In the genomic region with DNA sequence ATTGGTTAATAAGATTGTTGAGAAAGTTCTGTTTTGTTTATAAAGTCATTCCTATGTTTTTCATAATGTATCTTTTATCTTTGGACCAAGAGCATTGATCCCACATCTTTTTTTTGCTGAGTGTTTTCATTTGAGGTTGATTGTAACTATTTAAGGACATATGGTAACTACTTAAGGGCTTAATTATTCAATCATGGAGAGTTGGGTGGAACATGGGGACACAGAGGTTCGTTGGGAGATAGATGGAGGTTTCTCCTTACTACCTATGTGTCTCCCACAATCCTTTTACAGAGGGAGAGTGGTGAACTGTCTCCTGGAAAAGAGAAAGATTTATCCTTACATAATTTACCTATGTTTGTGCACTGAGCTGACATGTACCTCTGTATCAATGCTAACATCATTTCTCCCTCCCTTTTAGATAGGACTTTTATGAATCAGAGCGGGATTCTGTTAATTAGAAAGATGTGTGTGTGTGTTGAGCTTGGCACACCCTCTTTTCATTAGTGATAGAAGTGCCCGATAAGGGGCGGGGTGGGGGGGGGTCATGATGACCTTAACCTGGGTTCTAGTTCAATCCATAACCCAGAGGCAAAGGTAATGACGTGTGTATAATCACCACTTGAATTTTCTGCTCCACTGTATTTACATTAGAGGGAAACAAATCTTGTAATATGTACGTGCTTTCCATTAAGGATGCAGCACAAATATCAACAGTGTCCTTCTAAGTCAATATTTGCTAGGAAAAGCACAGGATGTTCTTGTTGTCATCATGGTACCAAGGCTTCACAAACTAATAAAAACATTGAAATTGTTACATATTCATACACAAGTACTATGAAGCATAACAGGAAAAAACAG, we compare ENCODE assay signal across 4 cellular contexts.
TF ChIP-seq lines count a peak whose summit lies in the region.

No MANE protein-coding gene starts in this region.

TF ChIP-seq in SK-N-SH, 30 proteins besides CTCF, POLR2A, EP300 and RAD21:
- TF ChIP-seq ELF1 (IDR thresholded peaks at IDR 0.05) (no peak), EZH2phosphoT487 (IDR thresholded peaks at IDR 0.05; ENCODE audit: borderline replicate concordance, low read depth) (no peak), RXRA (IDR thresholded peaks at IDR 0.05; ENCODE audit: borderline replicate concordance, low read depth) (no peak), NFIC (IDR thresholded peaks at IDR 0.05; ENCODE audit: borderline replicate concordance) (no peak), FOSL2 (IDR thresholded peaks at IDR 0.05; ENCODE audit: borderline replicate concordance, low read depth) (no peak), MEF2A (IDR thresholded peaks at IDR 0.05; ENCODE audit: borderline replicate concordance, low read depth) (no peak), GABPA (IDR thresholded peaks at IDR 0.05; ENCODE audit: low read depth) (no peak), YY1 (IDR thresholded peaks at IDR 0.05; ENCODE audit: low read depth) (no peak)
- TF ChIP-seq, protein P1, sequence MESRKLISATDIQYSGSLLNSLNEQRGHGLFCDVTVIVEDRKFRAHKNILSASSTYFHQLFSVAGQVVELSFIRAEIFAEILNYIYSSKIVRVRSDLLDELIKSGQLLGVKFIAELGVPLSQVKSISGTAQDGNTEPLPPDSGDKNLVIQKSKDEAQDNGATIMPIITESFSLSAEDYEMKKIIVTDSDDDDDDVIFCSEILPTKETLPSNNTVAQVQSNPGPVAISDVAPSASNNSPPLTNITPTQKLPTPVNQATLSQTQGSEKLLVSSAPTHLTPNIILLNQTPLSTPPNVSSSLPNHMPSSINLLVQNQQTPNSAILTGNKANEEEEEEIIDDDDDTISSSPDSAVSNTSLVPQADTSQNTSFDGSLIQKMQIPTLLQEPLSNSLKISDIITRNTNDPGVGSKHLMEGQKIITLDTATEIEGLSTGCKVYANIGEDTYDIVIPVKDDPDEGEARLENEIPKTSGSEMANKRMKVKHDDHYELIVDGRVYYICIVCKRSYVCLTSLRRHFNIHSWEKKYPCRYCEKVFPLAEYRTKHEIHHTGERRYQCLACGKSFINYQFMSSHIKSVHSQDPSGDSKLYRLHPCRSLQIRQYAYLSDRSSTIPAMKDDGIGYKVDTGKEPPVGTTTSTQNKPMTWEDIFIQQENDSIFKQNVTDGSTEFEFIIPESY (IDR thresholded peaks at IDR 0.05; ENCODE audit: borderline replicate concordance, low read depth) = no peak

TF ChIP-seq in SK-N-SH treated with all-trans-retinoic acid at 6 μM for 48 hours, 23 proteins besides CTCF, POLR2A, EP300 and RAD21:
- no peak for TF ChIP-seq SNAI2 (CRISPR knock-in tag; IDR thresholded peaks at IDR 0.05)
- TF ChIP-seq ESRRG (CRISPR knock-in tag; IDR thresholded peaks at IDR 0.05) = no peak
- no peak for TF ChIP-seq CSDC2 (CRISPR knock-in tag; IDR thresholded peaks at IDR 0.05)

TF ChIP-seq in GM12878, 131 proteins besides CTCF, POLR2A, EP300 and RAD21:
- no peak for TF ChIP-seq ZNF24 (IDR thresholded peaks at IDR 0.05)
- TF ChIP-seq, protein P2, sequence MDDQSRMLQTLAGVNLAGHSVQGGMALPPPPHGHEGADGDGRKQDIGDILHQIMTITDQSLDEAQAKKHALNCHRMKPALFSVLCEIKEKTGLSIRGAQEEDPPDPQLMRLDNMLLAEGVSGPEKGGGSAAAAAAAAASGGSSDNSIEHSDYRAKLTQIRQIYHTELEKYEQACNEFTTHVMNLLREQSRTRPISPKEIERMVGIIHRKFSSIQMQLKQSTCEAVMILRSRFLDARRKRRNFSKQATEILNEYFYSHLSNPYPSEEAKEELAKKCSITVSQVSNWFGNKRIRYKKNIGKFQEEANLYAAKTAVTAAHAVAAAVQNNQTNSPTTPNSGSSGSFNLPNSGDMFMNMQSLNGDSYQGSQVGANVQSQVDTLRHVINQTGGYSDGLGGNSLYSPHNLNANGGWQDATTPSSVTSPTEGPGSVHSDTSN (IDR thresholded peaks at IDR 0.05; ENCODE audit: insufficient replicate concordance, low read depth, low read length) = no peak
- no peak for TF ChIP-seq SUPT20H (IDR thresholded peaks at IDR 0.05; ENCODE audit: borderline replicate concordance, control insufficient read depth, low read depth, low read length)
- TF ChIP-seq, protein P3, sequence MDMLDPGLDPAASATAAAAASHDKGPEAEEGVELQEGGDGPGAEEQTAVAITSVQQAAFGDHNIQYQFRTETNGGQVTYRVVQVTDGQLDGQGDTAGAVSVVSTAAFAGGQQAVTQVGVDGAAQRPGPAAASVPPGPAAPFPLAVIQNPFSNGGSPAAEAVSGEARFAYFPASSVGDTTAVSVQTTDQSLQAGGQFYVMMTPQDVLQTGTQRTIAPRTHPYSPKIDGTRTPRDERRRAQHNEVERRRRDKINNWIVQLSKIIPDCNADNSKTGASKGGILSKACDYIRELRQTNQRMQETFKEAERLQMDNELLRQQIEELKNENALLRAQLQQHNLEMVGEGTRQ (IDR thresholded peaks at IDR 0.05; ENCODE audit: borderline replicate concordance, low read depth, low read length) = no peak
- TF ChIP-seq, protein P4, sequence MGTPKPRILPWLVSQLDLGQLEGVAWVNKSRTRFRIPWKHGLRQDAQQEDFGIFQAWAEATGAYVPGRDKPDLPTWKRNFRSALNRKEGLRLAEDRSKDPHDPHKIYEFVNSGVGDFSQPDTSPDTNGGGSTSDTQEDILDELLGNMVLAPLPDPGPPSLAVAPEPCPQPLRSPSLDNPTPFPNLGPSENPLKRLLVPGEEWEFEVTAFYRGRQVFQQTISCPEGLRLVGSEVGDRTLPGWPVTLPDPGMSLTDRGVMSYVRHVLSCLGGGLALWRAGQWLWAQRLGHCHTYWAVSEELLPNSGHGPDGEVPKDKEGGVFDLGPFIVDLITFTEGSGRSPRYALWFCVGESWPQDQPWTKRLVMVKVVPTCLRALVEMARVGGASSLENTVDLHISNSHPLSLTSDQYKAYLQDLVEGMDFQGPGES (IDR thresholded peaks at IDR 0.05) = no peak

TF ChIP-seq in HepG2, 621 proteins besides CTCF, POLR2A, EP300 and RAD21 (continues in another document):
- TF ChIP-seq, protein P5, sequence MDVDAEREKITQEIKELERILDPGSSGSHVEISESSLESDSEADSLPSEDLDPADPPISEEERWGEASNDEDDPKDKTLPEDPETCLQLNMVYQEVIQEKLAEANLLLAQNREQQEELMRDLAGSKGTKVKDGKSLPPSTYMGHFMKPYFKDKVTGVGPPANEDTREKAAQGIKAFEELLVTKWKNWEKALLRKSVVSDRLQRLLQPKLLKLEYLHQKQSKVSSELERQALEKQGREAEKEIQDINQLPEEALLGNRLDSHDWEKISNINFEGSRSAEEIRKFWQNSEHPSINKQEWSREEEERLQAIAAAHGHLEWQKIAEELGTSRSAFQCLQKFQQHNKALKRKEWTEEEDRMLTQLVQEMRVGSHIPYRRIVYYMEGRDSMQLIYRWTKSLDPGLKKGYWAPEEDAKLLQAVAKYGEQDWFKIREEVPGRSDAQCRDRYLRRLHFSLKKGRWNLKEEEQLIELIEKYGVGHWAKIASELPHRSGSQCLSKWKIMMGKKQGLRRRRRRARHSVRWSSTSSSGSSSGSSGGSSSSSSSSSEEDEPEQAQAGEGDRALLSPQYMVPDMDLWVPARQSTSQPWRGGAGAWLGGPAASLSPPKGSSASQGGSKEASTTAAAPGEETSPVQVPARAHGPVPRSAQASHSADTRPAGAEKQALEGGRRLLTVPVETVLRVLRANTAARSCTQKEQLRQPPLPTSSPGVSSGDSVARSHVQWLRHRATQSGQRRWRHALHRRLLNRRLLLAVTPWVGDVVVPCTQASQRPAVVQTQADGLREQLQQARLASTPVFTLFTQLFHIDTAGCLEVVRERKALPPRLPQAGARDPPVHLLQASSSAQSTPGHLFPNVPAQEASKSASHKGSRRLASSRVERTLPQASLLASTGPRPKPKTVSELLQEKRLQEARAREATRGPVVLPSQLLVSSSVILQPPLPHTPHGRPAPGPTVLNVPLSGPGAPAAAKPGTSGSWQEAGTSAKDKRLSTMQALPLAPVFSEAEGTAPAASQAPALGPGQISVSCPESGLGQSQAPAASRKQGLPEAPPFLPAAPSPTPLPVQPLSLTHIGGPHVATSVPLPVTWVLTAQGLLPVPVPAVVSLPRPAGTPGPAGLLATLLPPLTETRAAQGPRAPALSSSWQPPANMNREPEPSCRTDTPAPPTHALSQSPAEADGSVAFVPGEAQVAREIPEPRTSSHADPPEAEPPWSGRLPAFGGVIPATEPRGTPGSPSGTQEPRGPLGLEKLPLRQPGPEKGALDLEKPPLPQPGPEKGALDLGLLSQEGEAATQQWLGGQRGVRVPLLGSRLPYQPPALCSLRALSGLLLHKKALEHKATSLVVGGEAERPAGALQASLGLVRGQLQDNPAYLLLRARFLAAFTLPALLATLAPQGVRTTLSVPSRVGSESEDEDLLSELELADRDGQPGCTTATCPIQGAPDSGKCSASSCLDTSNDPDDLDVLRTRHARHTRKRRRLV (CRISPR knock-in tag; IDR thresholded peaks at IDR 0.05) = no peak
- TF ChIP-seq ATF7-NPFF (CRISPR knock-in tag; IDR thresholded peaks at IDR 0.05; ENCODE audit: low read depth) (no peak), EZH2 (conservative IDR thresholded peaks at IDR 0.05; ENCODE audit: low read depth, low read length) (no peak), NAIF1 (CRISPR knock-in tag; IDR thresholded peaks at IDR 0.05; ENCODE audit: borderline replicate concordance) (no peak), ZNF567 (CRISPR knock-in tag; IDR thresholded peaks at IDR 0.05; ENCODE audit: borderline replicate concordance) (no peak), ZSCAN12 (CRISPR knock-in tag; IDR thresholded peaks at IDR 0.05) (no peak), ZNF224 (CRISPR knock-in tag; IDR thresholded peaks at IDR 0.05) (no peak), ZNF431 (CRISPR knock-in tag; IDR thresholded peaks at IDR 0.05; ENCODE audit: borderline replicate concordance, low read depth) (no peak), TBL1XR1 (IDR thresholded peaks at IDR 0.05; ENCODE audit: borderline replicate concordance, low read length, partially characterized antibody) (peak; percentile 71), ZNF672 (CRISPR knock-in tag; IDR thresholded peaks at IDR 0.05) (no peak), RFX3 (CRISPR knock-in tag; IDR thresholded peaks at IDR 0.05) (peak; percentile 21; the same call in 1 of the 2 replicates), PLRG1 (conservative IDR thresholded peaks at IDR 0.05) (no peak), ZNF547 (CRISPR knock-in tag; IDR thresholded peaks at IDR 0.05) (no peak), ZNF264 (CRISPR knock-in tag; IDR thresholded peaks at IDR 0.05) (peak; percentile 43; the same call in 1 of the 2 replicates), ZBTB21 (CRISPR knock-in tag; IDR thresholded peaks at IDR 0.05) (no peak), PCBP1 (IDR thresholded peaks at IDR 0.05; ENCODE audit: borderline replicate concordance, low read depth, low read length) (no peak), MXI1 (IDR thresholded peaks at IDR 0.05; ENCODE audit: borderline replicate concordance, low read depth, low read length) (no peak; the same call in 2 of the 3 replicates), ZNF546 (CRISPR knock-in tag; conservative IDR thresholded peaks at IDR 0.05) (no peak)
- TF ChIP-seq, protein P6, sequence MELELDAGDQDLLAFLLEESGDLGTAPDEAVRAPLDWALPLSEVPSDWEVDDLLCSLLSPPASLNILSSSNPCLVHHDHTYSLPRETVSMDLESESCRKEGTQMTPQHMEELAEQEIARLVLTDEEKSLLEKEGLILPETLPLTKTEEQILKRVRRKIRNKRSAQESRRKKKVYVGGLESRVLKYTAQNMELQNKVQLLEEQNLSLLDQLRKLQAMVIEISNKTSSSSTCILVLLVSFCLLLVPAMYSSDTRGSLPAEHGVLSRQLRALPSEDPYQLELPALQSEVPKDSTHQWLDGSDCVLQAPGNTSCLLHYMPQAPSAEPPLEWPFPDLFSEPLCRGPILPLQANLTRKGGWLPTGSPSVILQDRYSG (CRISPR knock-in tag; IDR thresholded peaks at IDR 0.05) = no peak
- TF ChIP-seq, protein P7, sequence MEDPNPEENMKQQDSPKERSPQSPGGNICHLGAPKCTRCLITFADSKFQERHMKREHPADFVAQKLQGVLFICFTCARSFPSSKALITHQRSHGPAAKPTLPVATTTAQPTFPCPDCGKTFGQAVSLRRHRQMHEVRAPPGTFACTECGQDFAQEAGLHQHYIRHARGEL (CRISPR knock-in tag; IDR thresholded peaks at IDR 0.05) = no peak
- TF ChIP-seq, protein P8, sequence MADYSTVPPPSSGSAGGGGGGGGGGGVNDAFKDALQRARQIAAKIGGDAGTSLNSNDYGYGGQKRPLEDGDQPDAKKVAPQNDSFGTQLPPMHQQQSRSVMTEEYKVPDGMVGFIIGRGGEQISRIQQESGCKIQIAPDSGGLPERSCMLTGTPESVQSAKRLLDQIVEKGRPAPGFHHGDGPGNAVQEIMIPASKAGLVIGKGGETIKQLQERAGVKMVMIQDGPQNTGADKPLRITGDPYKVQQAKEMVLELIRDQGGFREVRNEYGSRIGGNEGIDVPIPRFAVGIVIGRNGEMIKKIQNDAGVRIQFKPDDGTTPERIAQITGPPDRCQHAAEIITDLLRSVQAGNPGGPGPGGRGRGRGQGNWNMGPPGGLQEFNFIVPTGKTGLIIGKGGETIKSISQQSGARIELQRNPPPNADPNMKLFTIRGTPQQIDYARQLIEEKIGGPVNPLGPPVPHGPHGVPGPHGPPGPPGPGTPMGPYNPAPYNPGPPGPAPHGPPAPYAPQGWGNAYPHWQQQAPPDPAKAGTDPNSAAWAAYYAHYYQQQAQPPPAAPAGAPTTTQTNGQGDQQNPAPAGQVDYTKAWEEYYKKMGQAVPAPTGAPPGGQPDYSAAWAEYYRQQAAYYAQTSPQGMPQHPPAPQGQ (CRISPR knock-in tag; IDR thresholded peaks at IDR 0.05; ENCODE audit: borderline replicate concordance) = no peak
- TF ChIP-seq, protein P9, sequence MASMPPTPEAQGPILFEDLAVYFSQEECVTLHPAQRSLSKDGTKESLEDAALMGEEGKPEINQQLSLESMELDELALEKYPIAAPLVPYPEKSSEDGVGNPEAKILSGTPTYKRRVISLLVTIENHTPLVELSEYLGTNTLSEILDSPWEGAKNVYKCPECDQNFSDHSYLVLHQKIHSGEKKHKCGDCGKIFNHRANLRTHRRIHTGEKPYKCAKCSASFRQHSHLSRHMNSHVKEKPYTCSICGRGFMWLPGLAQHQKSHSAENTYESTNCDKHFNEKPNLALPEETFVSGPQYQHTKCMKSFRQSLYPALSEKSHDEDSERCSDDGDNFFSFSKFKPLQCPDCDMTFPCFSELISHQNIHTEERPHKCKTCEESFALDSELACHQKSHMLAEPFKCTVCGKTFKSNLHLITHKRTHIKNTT (CRISPR knock-in tag; IDR thresholded peaks at IDR 0.05) = no peak
- TF ChIP-seq, protein P10, sequence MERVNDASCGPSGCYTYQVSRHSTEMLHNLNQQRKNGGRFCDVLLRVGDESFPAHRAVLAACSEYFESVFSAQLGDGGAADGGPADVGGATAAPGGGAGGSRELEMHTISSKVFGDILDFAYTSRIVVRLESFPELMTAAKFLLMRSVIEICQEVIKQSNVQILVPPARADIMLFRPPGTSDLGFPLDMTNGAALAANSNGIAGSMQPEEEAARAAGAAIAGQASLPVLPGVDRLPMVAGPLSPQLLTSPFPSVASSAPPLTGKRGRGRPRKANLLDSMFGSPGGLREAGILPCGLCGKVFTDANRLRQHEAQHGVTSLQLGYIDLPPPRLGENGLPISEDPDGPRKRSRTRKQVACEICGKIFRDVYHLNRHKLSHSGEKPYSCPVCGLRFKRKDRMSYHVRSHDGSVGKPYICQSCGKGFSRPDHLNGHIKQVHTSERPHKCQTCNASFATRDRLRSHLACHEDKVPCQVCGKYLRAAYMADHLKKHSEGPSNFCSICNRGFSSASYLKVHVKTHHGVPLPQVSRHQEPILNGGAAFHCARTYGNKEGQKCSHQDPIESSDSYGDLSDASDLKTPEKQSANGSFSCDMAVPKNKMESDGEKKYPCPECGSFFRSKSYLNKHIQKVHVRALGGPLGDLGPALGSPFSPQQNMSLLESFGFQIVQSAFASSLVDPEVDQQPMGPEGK (CRISPR knock-in tag; IDR thresholded peaks at IDR 0.05) = peak; percentile 82
- TF ChIP-seq, protein P11, sequence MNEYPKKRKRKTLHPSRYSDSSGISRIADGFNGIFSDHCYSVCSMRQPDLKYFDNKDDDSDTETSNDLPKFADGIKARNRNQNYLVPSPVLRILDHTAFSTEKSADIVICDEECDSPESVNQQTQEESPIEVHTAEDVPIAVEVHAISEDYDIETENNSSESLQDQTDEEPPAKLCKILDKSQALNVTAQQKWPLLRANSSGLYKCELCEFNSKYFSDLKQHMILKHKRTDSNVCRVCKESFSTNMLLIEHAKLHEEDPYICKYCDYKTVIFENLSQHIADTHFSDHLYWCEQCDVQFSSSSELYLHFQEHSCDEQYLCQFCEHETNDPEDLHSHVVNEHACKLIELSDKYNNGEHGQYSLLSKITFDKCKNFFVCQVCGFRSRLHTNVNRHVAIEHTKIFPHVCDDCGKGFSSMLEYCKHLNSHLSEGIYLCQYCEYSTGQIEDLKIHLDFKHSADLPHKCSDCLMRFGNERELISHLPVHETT (CRISPR knock-in tag; conservative IDR thresholded peaks at IDR 0.05) = no peak
